In genomic region chr6:111423055-111423633, GRCh38 we compare ENCODE assay signal across 15 cellular contexts. TPM values are rescaled to one million over a fixed set of nuclear protein-coding genes. Genes with fewer than 3 reads are reported as not detected.
DNase-seq lines count a peak whose midpoint lies in the region; ATAC-seq lines count a peak whose summit lies in the region.
"Had no signal": no experiment of that assay in that cellular context is flagged by ENCODE, and none has a peak within 500 bp of the region (broad histone marks: within the 10 kb centered on the region; RNA-seq: fewer than 3 reads in every experiment).

No MANE protein-coding gene starts in this region.

- no peaks in the 10 kb centered on the region for H3K27me3 Mint-ChIP-seq in activated T-cell treated with anti-CD3 and anti-CD28 coated beads, Interleukin-2, amount 50 U/mL, for 24 hours
- no peaks in the 10 kb centered on the region for H3K27me3 Mint-ChIP-seq in stimulated activated naive B cell treated with anti-CD40 and anti-IgM and Interleukin-4, amounts not matched to agents 10 μg/mL and 1 μg/mL and 100 μg/mL, for 72 hours
- H3K27me3 Mint-ChIP-seq: activated CD8-positive, alpha-beta T cell treated with anti-CD3 and anti-CD28 coated beads for 36 hours; activated naive CD4-positive, alpha-beta T cell treated with anti-CD3 and anti-CD28 coated beads, Interleukin-2, amount 50 U/mL, for 24 hours had no signal

- intact Hi-C loops in posterior vena cava (cut with DNase I): no loop called here

- peaks cover 15% of the 10 kb centered on the region for H3K36me3 Mint-ChIP-seq in activated T-cell treated with anti-CD3 and anti-CD28 coated beads, Interleukin-2, amount 50 U/mL, for 24 hours (ENCODE audit: low read depth)
- peaks cover 6 to 9% of the 10 kb centered on the region in 2 donors for H3K36me3 Mint-ChIP-seq in stimulated activated naive B cell treated with anti-CD40 and anti-IgM and Interleukin-4, amounts not matched to agents 10 μg/mL and 1 μg/mL and 100 μg/mL, for 72 hours

- H3K27ac Mint-ChIP-seq in activated T-cell treated with anti-CD3 and anti-CD28 coated beads, Interleukin-2, amount 50 U/mL, for 24 hours: peak overlapping the region; percentile 19
- H3K27ac Mint-ChIP-seq in stimulated activated naive B cell treated with anti-CD40 and anti-IgM and Interleukin-4, amounts not matched to agents 10 μg/mL and 1 μg/mL and 100 μg/mL, for 72 hours: peak overlapping the region; percentile 7
- H3K27ac Mint-ChIP-seq: activated CD8-positive, alpha-beta T cell treated with anti-CD3 and anti-CD28 coated beads for 36 hours; activated naive CD4-positive, alpha-beta T cell treated with anti-CD3 and anti-CD28 coated beads, Interleukin-2, amount 50 U/mL, for 24 hours had no signal

- ATAC-seq in stimulated activated naive B cell treated with anti-CD40 and anti-IgM and Interleukin-4, amounts not matched to agents 10 μg/mL and 1 μg/mL and 100 μg/mL, for 72 hours (replicated peaks): peak; percentile 48 to 58
- no peak for ATAC-seq in GM18868 (IDR thresholded peaks at IDR 0.05; ENCODE audit: unreplicated experiment)
- ATAC-seq: activated CD8-positive, alpha-beta T cell treated with anti-CD3 and anti-CD28 coated beads for 36 hours; gastrocnemius medialis had no signal

- peaks cover 47% of the 10 kb centered on the region for H3K4me1 Mint-ChIP-seq in activated T-cell treated with anti-CD3 and anti-CD28 coated beads, Interleukin-2, amount 50 U/mL, for 24 hours (ENCODE audit: low read depth)
- peaks cover 10 to 30% of the 10 kb centered on the region in 2 donors for H3K4me1 Mint-ChIP-seq in stimulated activated naive B cell treated with anti-CD40 and anti-IgM and Interleukin-4, amounts not matched to agents 10 μg/mL and 1 μg/mL and 100 μg/mL, for 72 hours

- no peak overlapping the region for H3K4me3 Mint-ChIP-seq in activated T-cell treated with anti-CD3 and anti-CD28 coated beads, Interleukin-2, amount 50 U/mL, for 24 hours
- H3K4me3 Mint-ChIP-seq in stimulated activated naive B cell treated with anti-CD40 and anti-IgM and Interleukin-4, amounts not matched to agents 10 μg/mL and 1 μg/mL and 100 μg/mL, for 72 hours: peak overlapping the region; percentile 30 to 35
- H3K4me3 Mint-ChIP-seq: activated CD8-positive, alpha-beta T cell treated with anti-CD3 and anti-CD28 coated beads for 36 hours; activated naive CD4-positive, alpha-beta T cell treated with anti-CD3 and anti-CD28 coated beads, Interleukin-2, amount 50 U/mL, for 24 hours; nephron had no signal

- H3K27ac ChIP-seq in epithelial cell of prostate: peak overlapping the region; percentile 27
- H3K27ac ChIP-seq: gastrocnemius medialis, spleen had no signal

- peaks cover 5% of the 10 kb centered on the region for H3K9me3 Mint-ChIP-seq in activated T-cell treated with anti-CD3 and anti-CD28 coated beads, Interleukin-2, amount 50 U/mL, for 24 hours
- H3K9me3 Mint-ChIP-seq in stimulated activated naive B cell treated with anti-CD40 and anti-IgM and Interleukin-4, amounts not matched to agents 10 μg/mL and 1 μg/mL and 100 μg/mL, for 72 hours: peaks cover 2 to 3% of the 10 kb centered on the region in 2 donors
- H3K9me3 Mint-ChIP-seq: activated CD8-positive, alpha-beta T cell treated with anti-CD3 and anti-CD28 coated beads for 36 hours had no signal

- no peak for DNase-seq in activated T-cell treated with anti-CD3 and anti-CD28 coated beads, Interleukin-2, amount 50 U/mL, for 24 hours
- no peak for DNase-seq in activated T-cell treated with anti-CD3 and anti-CD28 coated beads, Interleukin-2, amount 50 U/mL, for 48 hours
- DNase-seq in RKO (ENCODE audit: low spot score) (peak; percentile 24), epithelial cell of prostate (ENCODE audit: low read depth, low spot score) (no peak), NCI-H774 (lab: John Stamatoyannopoulos, UW) (no peak), posterior vena cava (ENCODE audit: low spot score) (no peak)
- no peak for DNase-seq in stimulated activated naive B cell treated with anti-CD40 and anti-IgM and Interleukin-4, amounts not matched to agents 10 μg/mL and 1 μg/mL and 100 μg/mL, for 72 hours
- DNase-seq: activated CD8-positive, alpha-beta T cell treated with anti-CD3 and anti-CD28 coated beads for 36 hours; gastrocnemius medialis; kidney glomerular epithelial cell; NCI-H2029; spleen had no signal

RNA-seq across cellular contexts. Expression of gene REV3L, which starts 59.9 kb away (rescaled TPM):
- total RNA-seq in posterior vena cava: 10 to 100 TPM; 63.3 to 70.7 TPM
